20 cellular contexts compared by ENCODE assay signal in the genomic region with DNA sequence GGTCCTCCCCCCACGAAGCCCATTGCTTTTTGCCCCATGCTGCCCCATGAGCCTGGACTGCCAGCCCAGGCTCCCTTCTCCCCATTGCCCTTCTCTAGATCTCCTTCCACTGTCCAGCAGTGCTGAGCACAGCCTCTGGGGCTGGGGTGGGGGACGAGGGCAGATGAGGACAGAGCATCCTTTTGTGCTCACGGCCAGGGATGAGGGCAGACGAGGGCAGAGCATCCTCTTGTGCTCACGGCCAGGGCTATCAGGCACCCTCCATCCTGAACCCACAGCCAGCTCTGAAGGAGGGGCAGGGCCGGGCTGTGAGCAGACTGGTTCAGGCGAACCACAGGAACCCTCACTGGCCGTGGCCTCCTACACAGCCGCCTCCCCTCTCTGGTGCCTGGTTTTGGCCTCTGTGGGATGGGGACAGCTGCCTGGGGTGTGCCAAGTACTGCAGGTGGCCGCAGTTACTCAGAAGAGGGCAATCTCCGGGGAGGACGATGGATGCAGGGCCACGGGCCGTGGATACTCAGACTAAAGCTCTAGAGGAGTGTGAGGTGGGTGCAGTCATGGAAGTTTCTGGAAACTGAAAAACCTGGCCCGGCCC.
"Had no signal": no experiment of that assay in that cellular context is flagged by ENCODE, and none has a peak within 500 bp of the region (broad histone marks: within the 10 kb centered on the region; RNA-seq: fewer than 3 reads in every experiment).

No MANE protein-coding gene starts in this region.

- H3K4me1 ChIP-seq: ascending aorta, gastroesophageal sphincter had no signal

- H3K36me3 ChIP-seq: ascending aorta, gastroesophageal sphincter, stomach had no signal

- DNase-seq: activated B cell treated with CpG ODN at 0.5 μM for 24 hours; activated CD4-positive, alpha-beta memory T cell treated with anti-CD3 and anti-CD28 coated beads for 36 hours; activated CD4-positive, alpha-beta T cell treated with anti-CD3 and anti-CD28 coated beads for 4 hours; activated naive CD4-positive, alpha-beta T cell; activated naive CD8-positive, alpha-beta T cell treated with anti-CD3 and anti-CD28 coated beads, Interleukin-2, amount 10 ng/mL, durations not matched to agents 7 days and 5 days; activated T-cell treated with anti-CD3 and anti-CD28 coated beads for 4 hours; cortex of kidney; effector CD8-positive, alpha-beta T cell; stimulated activated CD4-positive, alpha-beta T cell treated with anti-CD3 and anti-CD28 coated beads, Interleukin-4, amount 100 ng/mL, for 1 hour; stomach; T-cell had no signal

- H3K27me3 ChIP-seq: ascending aorta had no signal

- H3K4me3 ChIP-seq: ascending aorta, gastroesophageal sphincter, hepatocyte, smooth muscle cell, stomach had no signal

- H3K27ac ChIP-seq: ascending aorta, gastroesophageal sphincter, hepatocyte, stomach had no signal

- ATAC-seq: activated T-helper 17 cell treated with anti-CD3 and anti-CD28 coated beads, Interleukin-2, amount 50 U/mL, for 72 hours; esophagus mucosa; gastroesophageal sphincter; sciatic nerve; SK-N-SH treated with all-trans-retinoic acid at 6 μM for 48 hours; stimulated activated effector memory CD8-positive, alpha-beta T cell treated with anti-CD3 and anti-CD28 coated beads, Interleukin-12 subunit alpha, Interleukin-12 subunit beta, amount 100 ng/mL, for 72 hours; T-cell had no signal
